ENCODE assay signal across 11 cellular contexts in genomic region chr6:44662461-44663121, GRCh38.
DNase-seq lines count a peak whose midpoint lies in the region; ATAC-seq and TF ChIP-seq lines count a peak whose summit lies in the region.
"Had no signal": no experiment of that assay in that cellular context is flagged by ENCODE, and none has a peak within 500 bp of the region (broad histone marks: within the 10 kb centered on the region; RNA-seq: fewer than 3 reads in every experiment).

No MANE protein-coding gene starts in this region.

- peak overlapping the region; percentile 94 for H3K27ac ChIP-seq in GM23338 (ENCODE audit: low read depth)
- no peak overlapping the region for H3K27ac ChIP-seq in OCI-LY7 (ENCODE audit: low read depth, low read length, poor library complexity, severe bottlenecking)
- peak overlapping the region; percentile 32 to 61 for H3K27ac ChIP-seq in prostate gland
- H3K27ac ChIP-seq: gastroesophageal sphincter had no signal

- H4K20me1 ChIP-seq in GM23338 (replicated peaks; ENCODE audit: insufficient read depth): no peaks in the 10 kb centered on the region
- no peaks in the 10 kb centered on the region for H4K20me1 ChIP-seq in OCI-LY7 (ENCODE audit: insufficient read depth, low read length)

- DNase-seq in GM23338 (ENCODE audit: low spot score) (peak; percentile 95), OCI-LY7 (ENCODE audit: low spot score) (peak; percentile 13), fibroblast of pulmonary artery (ENCODE audit: low read depth) (peak; percentile 76), prostate gland (ENCODE audit: low spot score) (no peak), NCI-H1092 treated with DMSO at 0.1 percent for 48 hours (lab: John Stamatoyannopoulos, UW) (no peak), GF-D8 (lab: John Stamatoyannopoulos, UW) (no peak)
- DNase-seq in stimulated activated CD4-positive, alpha-beta T cell treated with anti-CD3 and anti-CD28 coated beads, Interleukin-15, amount 100 ng/mL, for 24 hours: no peak
- DNase-seq in stimulated activated CD4-positive, alpha-beta T cell treated with anti-CD3 and anti-CD28 coated beads, Interleukin-4, amount 100 ng/mL, for 1 hour: no peak
- DNase-seq: activated naive CD8-positive, alpha-beta T cell treated with anti-CD3 and anti-CD28 coated beads, Interleukin-2, amount 50 U/mL, for 24 hours; NCI-H2171 had no signal

- H3K9me3 Mint-ChIP-seq in GM23338: no peaks in the 10 kb centered on the region

- peaks cover 44% of the 10 kb centered on the region for H3K4me1 ChIP-seq in GM23338 (ENCODE audit: insufficient read depth)
- H3K4me1 ChIP-seq in OCI-LY7 (ENCODE audit: insufficient read depth, low read length, poor library complexity, severe bottlenecking): peaks cover 6% of the 10 kb centered on the region
- H3K4me1 ChIP-seq in prostate gland (replicated peaks): peaks cover 7% of the 10 kb centered on the region
- H3K4me1 ChIP-seq: gastroesophageal sphincter had no signal

- WGBS in prostate gland: 44% methylated on average over 13 of the region's 13 CpGs

- POLR2A ChIA-PET in OCI-LY7 (lab: Charles Lee): no interaction called here

- BruUV-seq in OCI-LY7 (replicated peaks; lab: Mats Ljungman, UMichigan): no TSS peak

- intact Hi-C loops in OCI-LY7 (cut with micrococcal nuclease; ENCODE audit: unreplicated experiment): no loop called here
- intact Hi-C loops in prostate gland (cut with DNase I): no loop called here

- H3K36me3 Mint-ChIP-seq in GM23338 (ENCODE audit: low read depth): no peaks in the 10 kb centered on the region; the same call in 1 of the 3 replicates

- no peaks in the 10 kb centered on the region for H3K36me3 ChIP-seq in GM23338 (ENCODE audit: insufficient read depth)
- no peaks in the 10 kb centered on the region for H3K36me3 ChIP-seq in OCI-LY7 (ENCODE audit: insufficient read depth, low read length)
- no peaks in the 10 kb centered on the region for H3K36me3 ChIP-seq in prostate gland
- H3K36me3 ChIP-seq: gastroesophageal sphincter had no signal

- TF ChIP-seq CTCF in GM23338 (conservative IDR thresholded peaks at IDR 0.05; ENCODE audit: low read depth in 2 of 2) (0 out of 4 replicates have a peak, but pooled peaks of 1 of the 2 experiments have one; percentile 15), OCI-LY7 (conservative IDR thresholded peaks at IDR 0.05; ENCODE audit: low read length) (no peak), fibroblast of pulmonary artery (IDR thresholded peaks at IDR 0.05; ENCODE audit: low read length, missing control alignments) (no peak), prostate gland (IDR thresholded peaks at IDR 0.05) (no peak)

- H3K4me3 ChIP-seq in GM23338 (no peak overlapping the region), OCI-LY7 (ENCODE audit: low read depth, low read length, poor library complexity, severe bottlenecking) (no peak overlapping the region), fibroblast of pulmonary artery (replicated peaks; ENCODE audit: low read depth, low read length) (no peak overlapping the region), prostate gland (no peak overlapping the region)
- H3K4me3 ChIP-seq: gastroesophageal sphincter had no signal

- peak overlapping the region; percentile 73 for H3K27ac Mint-ChIP-seq in GM23338
- H3K27ac Mint-ChIP-seq: activated naive CD8-positive, alpha-beta T cell treated with anti-CD3 and anti-CD28 coated beads, Interleukin-2, amount 50 U/mL, for 24 hours had no signal

- H3F3A ChIP-seq in GM23338 (replicated peaks; ENCODE audit: low read depth): 0 out of 2 replicates have a peak, but pooled peaks cover 3% of the 10 kb centered on the region

- peaks cover 66% of the 10 kb centered on the region for H3K4me1 Mint-ChIP-seq in GM23338

- no peak for TF ChIP-seq POLR2A in prostate gland (IDR thresholded peaks at IDR 0.05)

- peaks cover 10% of the 10 kb centered on the region for H3K27me3 Mint-ChIP-seq in GM23338 (ENCODE audit: insufficient read depth, low read depth, poor library complexity)
- H3K27me3 Mint-ChIP-seq: activated naive CD8-positive, alpha-beta T cell treated with anti-CD3 and anti-CD28 coated beads, Interleukin-2, amount 50 U/mL, for 24 hours had no signal

- peak; percentile 85 for ATAC-seq in GM23338
- ATAC-seq: activated naive CD8-positive, alpha-beta T cell treated with anti-CD3 and anti-CD28 coated beads, Interleukin-2, amount 50 U/mL, for 24 hours; gastroesophageal sphincter had no signal

- no peak overlapping the region for H2AFZ ChIP-seq in GM23338
- no peak overlapping the region for H2AFZ ChIP-seq in OCI-LY7 (ENCODE audit: low read length)

- H3K9me3 ChIP-seq in OCI-LY7 (ENCODE audit: low read length) (no peaks in the 10 kb centered on the region), prostate gland (no peaks in the 10 kb centered on the region)

- H3K4me3 Mint-ChIP-seq in GM23338: no peak overlapping the region
- H3K4me3 Mint-ChIP-seq: activated naive CD8-positive, alpha-beta T cell treated with anti-CD3 and anti-CD28 coated beads, Interleukin-2, amount 50 U/mL, for 24 hours had no signal

- H3K79me2 ChIP-seq in GM23338 (replicated peaks; ENCODE audit: insufficient read depth) (no peaks in the 10 kb centered on the region), OCI-LY7 (ENCODE audit: insufficient read depth, low read depth, low read length) (no peaks in the 10 kb centered on the region)

- no peaks in the 10 kb centered on the region for H3K27me3 ChIP-seq in GM23338 (ENCODE audit: insufficient read depth)
- no peaks in the 10 kb centered on the region for H3K27me3 ChIP-seq in prostate gland (replicated peaks; ENCODE audit: insufficient read depth)

- H3K9me2 ChIP-seq in GM23338 (ENCODE audit: insufficient read depth) (no peaks in the 10 kb centered on the region), OCI-LY7 (ENCODE audit: insufficient read depth, low read length) (no peaks in the 10 kb centered on the region)

- CTCF ChIA-PET in OCI-LY7 (lab: Charles Lee; ENCODE audit: unreplicated experiment): no interaction called here

- no peak overlapping the region for H3K4me2 ChIP-seq in GM23338
- no peak overlapping the region for H3K4me2 ChIP-seq in OCI-LY7 (ENCODE audit: low read length)

TF ChIP-seq in GM23338, 12 proteins besides CTCF, POLR2A, EP300 and RAD21 (continues in another document):
- TF ChIP-seq POLR2AphosphoS5 (IDR thresholded peaks at IDR 0.05; ENCODE audit: low read depth) (no peak), STAT1 (IDR thresholded peaks at IDR 0.05; ENCODE audit: unreplicated experiment) (no peak), JUNB (IDR thresholded peaks at IDR 0.05; ENCODE audit: unreplicated experiment) (no peak), ETS1 (IDR thresholded peaks at IDR 0.05) (no peak), CREB1 (CRISPR knock-in tag; IDR thresholded peaks at IDR 0.05; ENCODE audit: low read depth) (no peak; the same call in 1 of the 2 replicates), REST (IDR thresholded peaks at IDR 0.05; ENCODE audit: unreplicated experiment) (peak; percentile 1), EZH2phosphoT487 (IDR thresholded peaks at IDR 0.05; ENCODE audit: unreplicated experiment) (no peak), ZNF331 (CRISPR knock-in tag; IDR thresholded peaks at IDR 0.05; ENCODE audit: low read depth) (no peak), EZH2 (IDR thresholded peaks at IDR 0.05; ENCODE audit: low read depth, unreplicated experiment) (no peak), NANOG (IDR thresholded peaks at IDR 0.05; ENCODE audit: borderline replicate concordance) (peak; percentile 69)

Comparison
In these comparisons a context has a peak if more than half of its experiments do, and no peak if none do; other contexts are left out.
1. DNase-seq: peak in GM23338 (single experiment), OCI-LY7 (single experiment) and fibroblast of pulmonary artery (single experiment); none in prostate gland (single experiment), stimulated activated CD4-positive, alpha-beta T cell treated with anti-CD3 and anti-CD28 coated beads, Interleukin-15, amount 100 ng/mL, for 24 hours (single experiment), NCI-H1092 treated with DMSO at 0.1 percent for 48 hours (single experiment), stimulated activated CD4-positive, alpha-beta T cell treated with anti-CD3 and anti-CD28 coated beads, Interleukin-4, amount 100 ng/mL, for 1 hour (single experiment) and GF-D8 (single experiment).